ENCODE assay signal across 13 cellular contexts in genomic region chr3:186589856-186590579, GRCh38. TPM values are rescaled to one million over a fixed set of nuclear protein-coding genes. Genes with fewer than 3 reads are reported as not detected.
DNase-seq lines count a peak whose midpoint lies in the region; ATAC-seq, FAIRE-seq and TF ChIP-seq lines count a peak whose summit lies in the region.
"Had no signal": no experiment of that assay in that cellular context is flagged by ENCODE, and none has a peak within 500 bp of the region (broad histone marks: within the 10 kb centered on the region; RNA-seq: fewer than 3 reads in every experiment).

No MANE protein-coding gene starts in this region.

- no peak for TF ChIP-seq EP300 in K562 (IDR thresholded peaks at IDR 0.05; ENCODE audit: low read length)

- in situ Hi-C loops in K562 (cut with MboI) = no loop called here
- in situ Hi-C loops in brain microvascular endothelial cell (cut with HindIII; ENCODE audit: low pct_ligation_motif_present, low sequenced_read_pairs) = no loop called here

- TF ChIP-seq RAD21 in K562 (CRISPR knock-in tag; conservative IDR thresholded peaks at IDR 0.05 in 1 of 2, IDR thresholded peaks at IDR 0.05 in 1 of 2) = no peak

- no peaks in the 10 kb centered on the region for H3K79me2 ChIP-seq in K562 (ENCODE audit: control insufficient read depth, insufficient read depth, low read length)

- H3K27ac ChIP-seq in K562 (ENCODE audit: extremely low read depth, low read depth, low read length) (no peak overlapping the region), right lobe of liver (peak overlapping the region; percentile 1 to 72 (median 31)), brain microvascular endothelial cell (no peak overlapping the region)

- no peaks in the 10 kb centered on the region for H3K9me3 Mint-ChIP-seq in immature natural killer cell

- H3K4me1 ChIP-seq in K562 (replicated peaks in 1 of 2; ENCODE audit: control insufficient read depth in 2 of 2, insufficient read depth in 2 of 2, low read length in 2 of 2) (peaks cover 0 to 26% of the 10 kb centered on the region in 2 experiments; a peak in 3 of 5 replicates), right lobe of liver (peaks cover 0 to 38% (median 12%) of the 10 kb centered on the region in 4 donors)

- peak overlapping the region in 1 of 6 donors; percentile 17 for H3K27ac Mint-ChIP-seq in immature natural killer cell

- TF ChIP-seq POLR2A in K562 (conservative IDR thresholded peaks at IDR 0.05) (no peak), right lobe of liver (IDR thresholded peaks at IDR 0.05) (no peak)

- 27% methylated on average over 5 of the region's 5 CpGs for WGBS in K562 (ENCODE audit: insufficient coverage, low coverage, missing lambda C conversion rate)
- WGBS in right lobe of liver (ENCODE audit: insufficient coverage, low coverage, low lambda C conversion rate, missing lambda C conversion rate) = 20% methylated on average over 5 of the region's 5 CpGs

- peak; percentile 54 for FAIRE-seq in K562 (lab: Jason Lieb, UNC)
- FAIRE-seq: H1 had no signal

- POLR2A ChIA-PET in K562 (lab: Yijun Ruan, JAX) = interaction anchor here (0.6 to 3.8 kb wide), 6 partner anchors 9 to 493 kb away, joined by 3 to 23 read pairs (median 4); partner anchors contain the start of genes DNAJB11 and EIF4A2

- TF ChIP-seq CTCF in K562 (IDR thresholded peaks at IDR 0.05 in 2 of 3, conservative IDR thresholded peaks at IDR 0.05 in 1 of 3; ENCODE audit: insufficient read depth in 2 of 3, low read depth in 1 of 3, low read length in 3 of 3) (no peak), right lobe of liver (IDR thresholded peaks at IDR 0.05) (no peak), brain microvascular endothelial cell (IDR thresholded peaks at IDR 0.05; ENCODE audit: low read depth, low read length, missing control alignments) (no peak)

- no peak for ATAC-seq in K562
- ATAC-seq in right lobe of liver = peak; percentile 17 to 64 (median 37)

- H3K27me3 Mint-ChIP-seq in immature natural killer cell (ENCODE audit: low read depth in 3 of 3) = peaks cover 0 to 3% (median 1%) of the 10 kb centered on the region in 3 donors

- peak overlapping the region; percentile 12; the same call in 1 of the 2 replicates for H2AFZ ChIP-seq in K562 (ENCODE audit: low read depth, low read length)

- H4K20me1 ChIP-seq in K562 (replicated peaks; ENCODE audit: control insufficient read depth, insufficient read depth, low read length) = no peaks in the 10 kb centered on the region

- H3K4me3 ChIP-seq in K562 = no peak overlapping the region
- no peak overlapping the region for H3K4me3 ChIP-seq in right lobe of liver
- no peak overlapping the region for H3K4me3 ChIP-seq in brain microvascular endothelial cell (ENCODE audit: low read depth, low read length)

- H3K36me3 ChIP-seq in K562 (ENCODE audit: control insufficient read depth, insufficient read depth, low read length) = peaks cover 12% of the 10 kb centered on the region
- H3K36me3 ChIP-seq in right lobe of liver = peaks cover 0 to 12% (median 2%) of the 10 kb centered on the region in 4 donors
- peaks cover 11% of the 10 kb centered on the region for H3K36me3 ChIP-seq in brain microvascular endothelial cell (replicated peaks)

- H3K9me3 ChIP-seq in K562 (replicated peaks; ENCODE audit: control insufficient read depth, insufficient read depth, low read depth, low read length) = no peaks in the 10 kb centered on the region
- no peaks in the 10 kb centered on the region for H3K9me3 ChIP-seq in right lobe of liver

- H3K27me3 ChIP-seq in K562 (ENCODE audit: control insufficient read depth in 2 of 2, insufficient read depth in 2 of 2, low read length in 2 of 2) (no peaks in the 10 kb centered on the region), right lobe of liver (no peaks in the 10 kb centered on the region), brain microvascular endothelial cell (replicated peaks) (no peaks in the 10 kb centered on the region)

- no peaks in the 10 kb centered on the region for H3K4me1 Mint-ChIP-seq in immature natural killer cell

- no TSS peak for BruUV-seq in K562 (replicated peaks; lab: Mats Ljungman, UMichigan)

- peaks cover 0 to 10% (median 0%) of the 10 kb centered on the region in 3 donors for H3K36me3 Mint-ChIP-seq in immature natural killer cell

- peak overlapping the region; percentile 5; the same call in 1 of the 2 replicates for H3K4me2 ChIP-seq in K562 (ENCODE audit: insufficient read depth, low read length)

- CTCF ChIA-PET in K562 (lab: Yijun Ruan, JAX; ENCODE audit: low intra/inter-chr PET ratio) = interaction anchor here (0.6 to 1.4 kb wide), 8 partner anchors 27 to 607 kb away, joined by 3 to 12 read pairs (median 4); partner anchors contain the start of gene RTP1

- H3K4me3 Mint-ChIP-seq in immature natural killer cell = no peak overlapping the region

- H3K9ac ChIP-seq in K562 (ENCODE audit: insufficient read depth in 1 of 2, low read depth in 2 of 2, low read length in 2 of 2) = no peak overlapping the region

- DNase-seq in Daoy (ENCODE audit: low read depth) (peak; percentile 56), M059J (ENCODE audit: low read depth) (peak; percentile 79), K562 (ENCODE audit: extremely low read depth in 1 of 4, low spot score in 3 of 4) (no peak), right lobe of liver (peak in 1 of 3 donors; percentile 71), brain microvascular endothelial cell (no peak), COLO668 (lab: John Stamatoyannopoulos, UW; ENCODE audit: unreplicated experiment) (no peak), immature natural killer cell (no peak), NCI-H187 treated with DMSO at 0.1 percent for 48 hours (lab: John Stamatoyannopoulos, UW) (no peak)
- DNase-seq: activated CD4-positive, alpha-beta T cell treated with anti-CD3 and anti-CD28 coated beads for 48 hours; GF-D8; NCI-H2081; SHP77 treated with DMSO at 0.1 percent for 48 hours had no signal

- intact Hi-C loops in K562 (cut with micrococcal nuclease) (loop anchor here (1.0 to 10.0 kb wide), 3 partner anchors 19 to 235 kb away; no protein-coding TSS in a partner anchor), right lobe of liver (cut with DNase I) (no loop called here)

- no peaks in the 10 kb centered on the region for H3K9me1 ChIP-seq in K562 (ENCODE audit: control insufficient read depth, insufficient read depth, low read length)

RNA-seq across cellular contexts. Expression of gene DNAJB11, which starts 19.5 kb away (rescaled TPM):
- total RNA-seq in Daoy (2014; rRNA removed; shearing (Covaris generic)) = 137 and 142 TPM in 2 replicates
- total RNA-seq in M059J (2014; rRNA removed; shearing (Covaris generic)) = 182 and 237 TPM in 2 replicates
- total RNA-seq in K562 (2011; cell fraction: chromatin; rRNA removed; ENCODE audit: low replicate concordance) = 67.7 and 181 TPM in 2 replicates
- total RNA-seq in K562 (2011; cell fraction: nucleolus; rRNA removed) = 41.2 and 54.1 TPM in 2 replicates
- 96.7 and 127 TPM in 2 replicates for total RNA-seq in K562 (2011; cell fraction: nucleoplasm; rRNA removed)
- 68.1 and 71.4 TPM in 2 replicates for total RNA-seq in K562 (2014; rRNA removed)
- total RNA-seq in K562 (2014; rRNA removed; fragmentation: Illumina TruSeq; extraction: Trizol) = 63.8 and 65.7 TPM in 2 replicates
- 67.1 and 67.7 TPM in 2 replicates for total RNA-seq in K562 (2015; rRNA removed; fragmentation: Illumina TruSeq; extraction: Trizol)
- total RNA-seq in K562 (2021) = 44.4 and 49.3 TPM in 2 replicates
- 29.9 and 40.1 TPM in 2 replicates for polyA plus RNA-seq in K562 (2011; rRNA removed)
- 9.7 and 18.6 TPM in 2 replicates for polyA plus RNA-seq in K562 (2011; cell fraction: cytosol; rRNA removed)
- polyA plus RNA-seq in K562 (2011; cell fraction: nucleus; rRNA removed) = 30.8 and 40.9 TPM in 2 replicates
- 62.1 and 74.3 TPM in 2 replicates for polyA plus RNA-seq in K562 (2012)
- polyA plus RNA-seq in K562 (2014; fragmentation: Illumina TruSeq; extraction: Trizol) = 48.7 and 63.9 TPM in 2 replicates
- polyA plus RNA-seq in K562 (2014; fragmentation: Nextera tagmentation; extraction: Ambion mirVana) = 10 to 100 TPM; 14.8 to 16.7 TPM
- 74.7 and 77.0 TPM in 2 replicates for polyA plus RNA-seq in K562 (2014; rRNA removed)
- polyA minus RNA-seq in K562 (2011; rRNA and poly(A)+ RNA removed) = 31.1 and 34.9 TPM in 2 replicates
- polyA minus RNA-seq in K562 (2011; cell fraction: cytosol; rRNA and poly(A)+ RNA removed) = 15.9 and 17.4 TPM in 2 replicates
- 25.2 and 45.9 TPM in 2 replicates for polyA minus RNA-seq in K562 (2011; cell fraction: nucleus; rRNA and poly(A)+ RNA removed)
- 10 to 100 TPM; 28.4 to 59.1 (median 49.2) TPM for total RNA-seq in right lobe of liver
- 10 to 100 TPM; 61.3 to 89.6 (median 81.0) TPM for polyA plus RNA-seq in immature natural killer cell

RNA-seq across cellular contexts. Expression of gene AHSG, which starts 22.8 kb away (rescaled TPM):
- total RNA-seq in Daoy (2014; rRNA removed; shearing (Covaris generic)) = not detected in 2 replicates
- not detected in 2 replicates for total RNA-seq in M059J (2014; rRNA removed; shearing (Covaris generic))
- not detected in 2 replicates for total RNA-seq in K562 (2011; cell fraction: chromatin; rRNA removed; ENCODE audit: low replicate concordance)
- not detected in 2 replicates for total RNA-seq in K562 (2011; cell fraction: nucleolus; rRNA removed)
- not detected in 2 replicates for total RNA-seq in K562 (2011; cell fraction: nucleoplasm; rRNA removed)
- not detected in 2 replicates for total RNA-seq in K562 (2014; rRNA removed)
- not detected in 2 replicates for total RNA-seq in K562 (2014; rRNA removed; fragmentation: Illumina TruSeq; extraction: Trizol)
- not detected in 2 replicates for total RNA-seq in K562 (2015; rRNA removed; fragmentation: Illumina TruSeq; extraction: Trizol)
- 0.69 and 1.2 TPM in 2 replicates for total RNA-seq in K562 (2021)
- not detected in 2 replicates for polyA plus RNA-seq in K562 (2011; rRNA removed)
- not detected in 2 replicates for polyA plus RNA-seq in K562 (2011; cell fraction: cytosol; rRNA removed)
- polyA plus RNA-seq in K562 (2011; cell fraction: nucleus; rRNA removed) = 0.14 TPM in 1 of 2 replicates, not detected in the other
- 0.06 TPM in 1 of 2 replicates, not detected in the other for polyA plus RNA-seq in K562 (2012)
- not detected in 2 replicates for polyA plus RNA-seq in K562 (2014; fragmentation: Illumina TruSeq; extraction: Trizol)
- polyA plus RNA-seq in K562 (2014; fragmentation: Nextera tagmentation; extraction: Ambion mirVana) = not detected
- not detected in 2 replicates for polyA plus RNA-seq in K562 (2014; rRNA removed)
- polyA minus RNA-seq in K562 (2011; rRNA and poly(A)+ RNA removed) = not detected in 2 replicates
- polyA minus RNA-seq in K562 (2011; cell fraction: cytosol; rRNA and poly(A)+ RNA removed) = 27.8 TPM in 1 of 2 replicates, not detected in the other
- not detected in 2 replicates for polyA minus RNA-seq in K562 (2011; cell fraction: nucleus; rRNA and poly(A)+ RNA removed)
- total RNA-seq in right lobe of liver = 1,000 to 10,000 TPM in 4 of 6 experiments, 100 to 1,000 TPM in 2; 718 to 1,905 (median 1,079) TPM
- polyA plus RNA-seq in immature natural killer cell = not detected

RNA-seq across cellular contexts. Expression of gene TBCCD1, which starts 22.9 kb away (rescaled TPM):
- 15.9 and 17.7 TPM in 2 replicates for total RNA-seq in Daoy (2014; rRNA removed; shearing (Covaris generic))
- total RNA-seq in M059J (2014; rRNA removed; shearing (Covaris generic)) = 24.1 and 28.6 TPM in 2 replicates
- total RNA-seq in K562 (2011; cell fraction: chromatin; rRNA removed; ENCODE audit: low replicate concordance) = 37.8 and 39.7 TPM in 2 replicates
- 15.2 and 19.1 TPM in 2 replicates for total RNA-seq in K562 (2011; cell fraction: nucleolus; rRNA removed)
- 20.8 and 22.1 TPM in 2 replicates for total RNA-seq in K562 (2011; cell fraction: nucleoplasm; rRNA removed)
- total RNA-seq in K562 (2014; rRNA removed) = 17.7 and 22.7 TPM in 2 replicates
- total RNA-seq in K562 (2014; rRNA removed; fragmentation: Illumina TruSeq; extraction: Trizol) = 26.2 and 26.8 TPM in 2 replicates
- 21.1 and 21.2 TPM in 2 replicates for total RNA-seq in K562 (2015; rRNA removed; fragmentation: Illumina TruSeq; extraction: Trizol)
- total RNA-seq in K562 (2021) = 18.4 and 20.9 TPM in 2 replicates
- polyA plus RNA-seq in K562 (2011; rRNA removed) = 26.0 and 31.1 TPM in 2 replicates
- polyA plus RNA-seq in K562 (2011; cell fraction: cytosol; rRNA removed) = 22.3 and 24.5 TPM in 2 replicates
- polyA plus RNA-seq in K562 (2011; cell fraction: nucleus; rRNA removed) = 25.8 and 29.2 TPM in 2 replicates
- 12.0 and 15.4 TPM in 2 replicates for polyA plus RNA-seq in K562 (2012)
- polyA plus RNA-seq in K562 (2014; fragmentation: Illumina TruSeq; extraction: Trizol) = 18.4 and 22.2 TPM in 2 replicates
- polyA plus RNA-seq in K562 (2014; fragmentation: Nextera tagmentation; extraction: Ambion mirVana) = 10 to 100 TPM; 18.9 to 21.4 TPM
- 16.2 and 17.9 TPM in 2 replicates for polyA plus RNA-seq in K562 (2014; rRNA removed)
- polyA minus RNA-seq in K562 (2011; rRNA and poly(A)+ RNA removed) = 37.0 and 46.7 TPM in 2 replicates
- 10.2 and 16.4 TPM in 2 replicates for polyA minus RNA-seq in K562 (2011; cell fraction: cytosol; rRNA and poly(A)+ RNA removed)
- polyA minus RNA-seq in K562 (2011; cell fraction: nucleus; rRNA and poly(A)+ RNA removed) = 14.7 and 22.3 TPM in 2 replicates
- 1 to 10 TPM; 6.7 to 8.7 (median 7.5) TPM for total RNA-seq in right lobe of liver
- 10 to 100 TPM; 18.8 to 32.4 (median 21.6) TPM for polyA plus RNA-seq in immature natural killer cell

RNA-seq across cellular contexts. Expression of gene CRYGS, which starts 45.8 kb away (rescaled TPM):
- 0.51 and 2.6 TPM in 2 replicates for total RNA-seq in Daoy (2014; rRNA removed; shearing (Covaris generic))
- 0.47 and 0.57 TPM in 2 replicates for total RNA-seq in M059J (2014; rRNA removed; shearing (Covaris generic))
- 11.2 and 13.2 TPM in 2 replicates for total RNA-seq in K562 (2011; cell fraction: chromatin; rRNA removed; ENCODE audit: low replicate concordance)
- total RNA-seq in K562 (2011; cell fraction: nucleolus; rRNA removed) = 5.3 and 6.4 TPM in 2 replicates
- 6.7 and 10.9 TPM in 2 replicates for total RNA-seq in K562 (2011; cell fraction: nucleoplasm; rRNA removed)
- 2.1 and 3.8 TPM in 2 replicates for total RNA-seq in K562 (2014; rRNA removed)
- 2.0 and 2.4 TPM in 2 replicates for total RNA-seq in K562 (2014; rRNA removed; fragmentation: Illumina TruSeq; extraction: Trizol)
- total RNA-seq in K562 (2015; rRNA removed; fragmentation: Illumina TruSeq; extraction: Trizol) = 1.8 and 1.9 TPM in 2 replicates
- 1.5 and 1.6 TPM in 2 replicates for total RNA-seq in K562 (2021)
- polyA plus RNA-seq in K562 (2011; rRNA removed) = 3.5 and 5.5 TPM in 2 replicates
- polyA plus RNA-seq in K562 (2011; cell fraction: cytosol; rRNA removed) = 0.46 and 2.0 TPM in 2 replicates
- 21.0 and 26.9 TPM in 2 replicates for polyA plus RNA-seq in K562 (2011; cell fraction: nucleus; rRNA removed)
- polyA plus RNA-seq in K562 (2012) = 1.2 and 4.0 TPM in 2 replicates
- polyA plus RNA-seq in K562 (2014; fragmentation: Illumina TruSeq; extraction: Trizol) = 1.0 and 1.8 TPM in 2 replicates
- 1 to 10 TPM; 1.9 to 2.0 TPM for polyA plus RNA-seq in K562 (2014; fragmentation: Nextera tagmentation; extraction: Ambion mirVana)
- 3.0 and 3.7 TPM in 2 replicates for polyA plus RNA-seq in K562 (2014; rRNA removed)
- polyA minus RNA-seq in K562 (2011; rRNA and poly(A)+ RNA removed) = 3.3 and 4.4 TPM in 2 replicates
- 2.1 TPM in 1 of 2 replicates, not detected in the other for polyA minus RNA-seq in K562 (2011; cell fraction: cytosol; rRNA and poly(A)+ RNA removed)
- 6.7 and 11.4 TPM in 2 replicates for polyA minus RNA-seq in K562 (2011; cell fraction: nucleus; rRNA and poly(A)+ RNA removed)
- 1 to 10 TPM in 5 of 6 experiments, under 1 TPM in 1; 0.86 to 2.6 (median 1.5) TPM for total RNA-seq in right lobe of liver
- under 1 TPM in 1 of 3 donors, not detected in 2; 0.37 TPM for polyA plus RNA-seq in immature natural killer cell

RNA-seq across cellular contexts. Expression of gene FETUB, which starts 50.2 kb away (rescaled TPM):
- not detected in 2 replicates for total RNA-seq in Daoy (2014; rRNA removed; shearing (Covaris generic))
- not detected in 2 replicates for total RNA-seq in M059J (2014; rRNA removed; shearing (Covaris generic))
- not detected in 2 replicates for total RNA-seq in K562 (2011; cell fraction: chromatin; rRNA removed; ENCODE audit: low replicate concordance)
- total RNA-seq in K562 (2011; cell fraction: nucleolus; rRNA removed) = not detected in 2 replicates
- not detected in 2 replicates for total RNA-seq in K562 (2011; cell fraction: nucleoplasm; rRNA removed)
- total RNA-seq in K562 (2014; rRNA removed) = not detected in 2 replicates
- total RNA-seq in K562 (2014; rRNA removed; fragmentation: Illumina TruSeq; extraction: Trizol) = not detected in 2 replicates
- not detected in 2 replicates for total RNA-seq in K562 (2015; rRNA removed; fragmentation: Illumina TruSeq; extraction: Trizol)
- total RNA-seq in K562 (2021) = not detected in 2 replicates
- polyA plus RNA-seq in K562 (2011; rRNA removed) = not detected in 2 replicates
- polyA plus RNA-seq in K562 (2011; cell fraction: cytosol; rRNA removed) = not detected in 2 replicates
- not detected in 2 replicates for polyA plus RNA-seq in K562 (2011; cell fraction: nucleus; rRNA removed)
- polyA plus RNA-seq in K562 (2012) = not detected in 2 replicates
- polyA plus RNA-seq in K562 (2014; fragmentation: Illumina TruSeq; extraction: Trizol) = not detected in 2 replicates
- polyA plus RNA-seq in K562 (2014; fragmentation: Nextera tagmentation; extraction: Ambion mirVana) = not detected
- polyA plus RNA-seq in K562 (2014; rRNA removed) = not detected in 2 replicates
- polyA minus RNA-seq in K562 (2011; rRNA and poly(A)+ RNA removed) = not detected in 2 replicates
- not detected in 2 replicates for polyA minus RNA-seq in K562 (2011; cell fraction: cytosol; rRNA and poly(A)+ RNA removed)
- not detected in 2 replicates for polyA minus RNA-seq in K562 (2011; cell fraction: nucleus; rRNA and poly(A)+ RNA removed)
- 100 to 1,000 TPM in 1 of 6 experiments, 10 to 100 TPM in 3, 1 to 10 TPM in 2; 4.4 to 195 (median 47.9) TPM for total RNA-seq in right lobe of liver
- polyA plus RNA-seq in immature natural killer cell = not detected
- total RNA-seq: H1 had no signal

Comparison
In these comparisons a context has a peak if more than half of its experiments do, and no peak if none do; other contexts are left out.
1. DNase-seq: peak in Daoy (single experiment) and M059J (single experiment); none in K562 (0 of 4), brain microvascular endothelial cell (single experiment), COLO668 (single experiment), immature natural killer cell (0 of 3) and NCI-H187 treated with DMSO at 0.1 percent for 48 hours (single experiment).
2. H3K27ac ChIP-seq: peak in right lobe of liver (3 of 3); none in K562 (single experiment) and brain microvascular endothelial cell (single experiment).
3. RNA of gene AHSG, which starts 22.8 kb away (total RNA-seq): 718 to 1,905 TPM in right lobe of liver; 0.69 to 1.2 TPM in K562, not detected in Daoy and not detected in M059J; every median in the first group is over 100 times any median in the second.